Comparison of ENCODE assay signal across 21 cellular contexts in the genomic region with DNA sequence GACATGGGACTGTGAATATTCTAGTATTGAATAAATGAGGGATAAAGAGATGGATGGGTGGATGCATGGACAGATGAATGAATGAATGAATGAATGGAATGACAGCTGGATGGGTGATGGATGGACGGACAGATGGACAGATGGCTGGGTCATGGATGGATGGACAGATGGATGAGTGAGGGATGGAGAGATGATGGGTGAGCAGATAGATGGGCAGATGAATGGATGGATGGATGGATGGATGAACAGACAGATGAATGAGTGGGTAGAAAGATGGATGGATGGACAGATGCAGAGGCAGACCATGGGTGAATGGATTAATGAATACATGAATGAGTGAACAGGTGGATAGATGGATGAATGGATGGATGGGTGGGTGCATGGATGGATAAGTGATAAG.
"Had no signal": no experiment of that assay in that cellular context is flagged by ENCODE, and none has a peak within 500 bp of the region (broad histone marks: within the 10 kb centered on the region; RNA-seq: fewer than 3 reads in every experiment).

No MANE protein-coding gene starts in this region.

- FAIRE-seq: RCC 7860 had no signal

- H3K9me3 ChIP-seq: SK-N-SH had no signal

- DNase-seq: IMR-90, Kasumi-1, MM.1S, NCI-H1092 treated with DMSO at 0.1 percent for 48 hours, NCI-H1436, NCI-H187, NCI-H2029, NCI-H2081 treated with DMSO at 0.1 percent for 48 hours, NCI-H2171, NCI-H226, NCI-H446, NCI-H510A, NCI-H524 treated with DMSO at 0.1 percent for 48 hours, NCI-H69, NCI-H774, Right ventricle myocardium superior, RPMI8226, SK-N-SH, SW 1271 had no signal

- H3K27ac ChIP-seq: KMS-11 had no signal

- H3K4me2 ChIP-seq: KMS-11, SK-N-SH had no signal

- H3K9ac ChIP-seq: KMS-11, SK-N-SH had no signal
